Comparison of ENCODE assay signal across 1 cellular context in the genomic region with DNA sequence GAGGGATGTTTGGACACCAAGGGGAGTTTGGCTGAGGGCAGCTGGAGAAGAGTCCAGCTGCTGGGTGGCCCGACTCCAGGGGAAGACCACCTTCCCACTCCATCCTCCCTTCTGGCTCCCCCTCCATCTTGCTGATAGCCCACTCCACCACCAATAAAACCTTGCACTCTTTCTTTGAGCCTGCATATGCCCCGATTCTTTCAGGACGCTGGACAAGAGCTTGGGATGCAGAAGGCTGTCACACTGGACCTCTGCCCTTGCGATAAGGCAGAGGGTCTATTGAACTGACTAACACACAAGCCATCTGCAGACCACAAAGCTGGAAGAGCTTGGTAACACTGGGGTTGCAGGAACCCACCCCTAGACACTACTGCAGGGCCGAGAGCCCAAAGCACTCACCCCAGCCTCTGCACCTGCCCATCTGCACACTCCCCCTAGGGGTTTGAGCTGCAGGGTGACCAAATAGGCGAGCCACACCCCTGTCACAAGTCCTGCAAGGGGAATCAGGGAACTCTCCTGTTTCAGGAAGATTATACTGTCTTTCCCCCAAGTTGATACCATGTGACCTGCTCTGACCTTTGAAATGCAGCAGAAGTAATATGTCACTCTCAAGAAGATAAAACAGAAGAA.
TF ChIP-seq lines count a peak whose summit lies in the region.

No MANE protein-coding gene starts in this region.

TF ChIP-seq in GM23338, 12 proteins besides CTCF, POLR2A, EP300 and RAD21 (continued from another document):
- TF ChIP-seq, protein P1, sequence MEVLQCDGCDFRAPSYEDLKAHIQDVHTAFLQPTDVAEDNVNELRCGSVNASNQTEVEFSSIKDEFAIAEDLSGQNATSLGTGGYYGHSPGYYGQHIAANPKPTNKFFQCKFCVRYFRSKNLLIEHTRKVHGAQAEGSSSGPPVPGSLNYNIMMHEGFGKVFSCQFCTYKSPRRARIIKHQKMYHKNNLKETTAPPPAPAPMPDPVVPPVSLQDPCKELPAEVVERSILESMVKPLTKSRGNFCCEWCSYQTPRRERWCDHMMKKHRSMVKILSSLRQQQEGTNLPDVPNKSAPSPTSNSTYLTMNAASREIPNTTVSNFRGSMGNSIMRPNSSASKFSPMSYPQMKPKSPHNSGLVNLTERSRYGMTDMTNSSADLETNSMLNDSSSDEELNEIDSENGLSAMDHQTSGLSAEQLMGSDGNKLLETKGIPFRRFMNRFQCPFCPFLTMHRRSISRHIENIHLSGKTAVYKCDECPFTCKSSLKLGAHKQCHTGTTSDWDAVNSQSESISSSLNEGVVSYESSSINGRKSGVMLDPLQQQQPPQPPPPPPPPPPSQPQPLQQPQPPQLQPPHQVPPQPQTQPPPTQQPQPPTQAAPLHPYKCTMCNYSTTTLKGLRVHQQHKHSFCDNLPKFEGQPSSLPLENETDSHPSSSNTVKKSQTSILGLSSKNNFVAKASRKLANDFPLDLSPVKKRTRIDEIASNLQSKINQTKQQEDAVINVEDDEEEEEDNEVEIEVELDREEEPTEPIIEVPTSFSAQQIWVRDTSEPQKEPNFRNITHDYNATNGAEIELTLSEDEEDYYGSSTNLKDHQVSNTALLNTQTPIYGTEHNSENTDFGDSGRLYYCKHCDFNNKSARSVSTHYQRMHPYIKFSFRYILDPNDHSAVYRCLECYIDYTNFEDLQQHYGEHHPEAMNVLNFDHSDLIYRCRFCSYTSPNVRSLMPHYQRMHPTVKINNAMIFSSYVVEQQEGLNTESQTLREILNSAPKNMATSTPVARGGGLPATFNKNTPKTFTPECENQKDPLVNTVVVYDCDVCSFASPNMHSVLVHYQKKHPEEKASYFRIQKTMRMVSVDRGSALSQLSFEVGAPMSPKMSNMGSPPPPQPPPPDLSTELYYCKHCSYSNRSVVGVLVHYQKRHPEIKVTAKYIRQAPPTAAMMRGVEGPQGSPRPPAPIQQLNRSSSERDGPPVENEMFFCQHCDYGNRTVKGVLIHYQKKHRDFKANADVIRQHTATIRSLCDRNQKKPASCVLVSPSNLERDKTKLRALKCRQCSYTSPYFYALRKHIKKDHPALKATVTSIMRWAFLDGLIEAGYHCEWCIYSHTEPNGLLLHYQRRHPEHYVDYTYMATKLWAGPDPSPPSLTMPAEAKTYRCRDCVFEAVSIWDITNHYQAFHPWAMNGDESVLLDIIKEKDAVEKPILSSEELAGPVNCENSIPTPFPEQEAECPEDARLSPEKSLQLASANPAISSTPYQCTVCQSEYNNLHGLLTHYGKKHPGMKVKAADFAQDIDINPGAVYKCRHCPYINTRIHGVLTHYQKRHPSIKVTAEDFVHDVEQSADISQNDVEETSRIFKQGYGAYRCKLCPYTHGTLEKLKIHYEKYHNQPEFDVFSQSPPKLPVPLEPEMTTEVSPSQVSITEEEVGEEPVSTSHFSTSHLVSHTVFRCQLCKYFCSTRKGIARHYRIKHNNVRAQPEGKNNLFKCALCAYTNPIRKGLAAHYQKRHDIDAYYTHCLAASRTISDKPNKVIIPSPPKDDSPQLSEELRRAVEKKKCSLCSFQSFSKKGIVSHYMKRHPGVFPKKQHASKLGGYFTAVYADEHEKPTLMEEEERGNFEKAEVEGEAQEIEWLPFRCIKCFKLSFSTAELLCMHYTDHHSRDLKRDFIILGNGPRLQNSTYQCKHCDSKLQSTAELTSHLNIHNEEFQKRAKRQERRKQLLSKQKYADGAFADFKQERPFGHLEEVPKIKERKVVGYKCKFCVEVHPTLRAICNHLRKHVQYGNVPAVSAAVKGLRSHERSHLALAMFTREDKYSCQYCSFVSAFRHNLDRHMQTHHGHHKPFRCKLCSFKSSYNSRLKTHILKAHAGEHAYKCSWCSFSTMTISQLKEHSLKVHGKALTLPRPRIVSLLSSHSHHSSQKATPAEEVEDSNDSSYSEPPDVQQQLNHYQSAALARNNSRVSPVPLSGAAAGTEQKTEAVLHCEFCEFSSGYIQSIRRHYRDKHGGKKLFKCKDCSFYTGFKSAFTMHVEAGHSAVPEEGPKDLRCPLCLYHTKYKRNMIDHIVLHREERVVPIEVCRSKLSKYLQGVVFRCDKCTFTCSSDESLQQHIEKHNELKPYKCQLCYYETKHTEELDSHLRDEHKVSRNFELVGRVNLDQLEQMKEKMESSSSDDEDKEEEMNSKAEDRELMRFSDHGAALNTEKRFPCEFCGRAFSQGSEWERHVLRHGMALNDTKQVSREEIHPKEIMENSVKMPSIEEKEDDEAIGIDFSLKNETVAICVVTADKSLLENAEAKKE (CRISPR knock-in tag; IDR thresholded peaks at IDR 0.05), result no peak
- TF ChIP-seq EZH2phosphoT487 (IDR thresholded peaks at IDR 0.05; ENCODE audit: unreplicated experiment), result no peak
TF ChIP-seq in GM23338: peak in this region for 0.
